ENCODE assay signal across 17 cellular contexts in the genomic region with DNA sequence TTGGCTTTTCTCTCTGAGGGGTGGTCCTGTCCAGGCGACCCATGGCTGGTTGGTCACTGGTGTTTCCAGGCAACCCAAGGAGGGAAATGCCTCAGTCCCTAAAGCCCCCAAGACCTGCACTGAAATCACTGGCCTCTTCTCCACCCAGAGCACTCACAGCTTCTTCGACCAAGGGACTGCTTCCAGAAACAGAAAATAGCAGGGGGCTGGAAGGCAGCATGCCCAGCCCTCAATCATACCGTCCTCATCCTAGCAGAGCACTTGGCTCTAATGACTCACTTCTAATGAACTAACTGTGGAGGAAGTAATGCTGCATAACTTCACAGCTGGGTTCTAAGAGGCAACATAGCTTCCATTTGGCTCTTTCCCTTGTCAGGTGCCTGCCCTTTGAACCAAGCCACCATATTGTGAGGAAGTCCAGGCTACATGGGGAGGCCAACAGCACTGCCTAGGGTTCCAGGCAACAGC. TPM values are rescaled to one million over a fixed set of nuclear protein-coding genes. Genes with fewer than 3 reads are reported as not detected.
DNase-seq lines count a peak whose midpoint lies in the region; ATAC-seq and TF ChIP-seq lines count a peak whose summit lies in the region.
"Had no signal": no experiment of that assay in that cellular context is flagged by ENCODE, and none has a peak within 500 bp of the region (broad histone marks: within the 10 kb centered on the region; RNA-seq: fewer than 3 reads in every experiment).

No MANE protein-coding gene starts in this region.

- H3K27me3 Mint-ChIP-seq in endodermal cell (ENCODE audit: insufficient read depth): no peaks in the 10 kb centered on the region
- peaks cover 4% of the 10 kb centered on the region for H3K27me3 Mint-ChIP-seq in nephron (ENCODE audit: low read depth)
- H3K27me3 Mint-ChIP-seq: activated CD4-positive, alpha-beta memory T cell treated with anti-CD3 and anti-CD28 coated beads for 36 hours had no signal

- no peaks in the 10 kb centered on the region for H3K36me3 ChIP-seq in ACC112 (ENCODE audit: insufficient read depth, low read length)
- H3K36me3 ChIP-seq in endodermal cell (ENCODE audit: control insufficient read depth, insufficient read depth, low read length): peaks cover 5% of the 10 kb centered on the region
- no peaks in the 10 kb centered on the region for H3K36me3 ChIP-seq in PC-3 (ENCODE audit: low read depth, low read length)
- H3K36me3 ChIP-seq: thyroid gland had no signal

- H3K4me3 Mint-ChIP-seq in endodermal cell (no peak overlapping the region), nephron (no peak overlapping the region)
- H3K4me3 Mint-ChIP-seq: activated CD4-positive, alpha-beta memory T cell treated with anti-CD3 and anti-CD28 coated beads for 36 hours had no signal

- intact Hi-C loops in PC-3 (cut with micrococcal nuclease): no loop called here

- H3K9me3 ChIP-seq in endodermal cell (ENCODE audit: control insufficient read depth, low read length) (no peaks in the 10 kb centered on the region), PC-3 (ENCODE audit: low read length) (no peaks in the 10 kb centered on the region)
- H3K9me3 ChIP-seq: thyroid gland had no signal

- H3K9me2 ChIP-seq in PC-3 (replicated peaks; ENCODE audit: low read length): no peaks in the 10 kb centered on the region

- H3K79me2 ChIP-seq in ACC112 (ENCODE audit: control insufficient read depth, insufficient read depth, low read length, unreplicated experiment): no peaks in the 10 kb centered on the region
- H3K79me2 ChIP-seq in PC-3 (ENCODE audit: low read length): no peaks in the 10 kb centered on the region

- no peak overlapping the region for H2AFZ ChIP-seq in ACC112 (ENCODE audit: low read length, unreplicated experiment)
- H2AFZ ChIP-seq in PC-3 (ENCODE audit: low read length): no peak overlapping the region

- H3K9ac ChIP-seq in endodermal cell (ENCODE audit: extremely low read depth, low read length, poor library complexity, severe bottlenecking) (no peak overlapping the region), PC-3 (ENCODE audit: low read length) (no peak overlapping the region)

- DNase-seq in NCI-H446 treated with DMSO at 0.1 percent for 48 hours (lab: John Stamatoyannopoulos, UW): peak; percentile 66
- peak; percentile 50 for DNase-seq in endodermal cell
- DNase-seq in PC-3: no peak
- DNase-seq in stimulated activated naive CD8-positive, alpha-beta T cell treated with anti-CD3 and anti-CD28 coated beads, Interleukin-15, Interleukin-2, amounts not matched to agents 100 U/mL and 50 U/mL, for 24 hours: no peak
- no peak for DNase-seq in NCI-H526 treated with DMSO at 0.1 percent for 48 hours (lab: John Stamatoyannopoulos, UW)
- DNase-seq in NCI-H2107 treated with DMSO at 0.1 percent for 48 hours (lab: John Stamatoyannopoulos, UW; ENCODE audit: unreplicated experiment): no peak
- DNase-seq: activated CD4-positive, alpha-beta memory T cell treated with anti-CD3 and anti-CD28 coated beads for 36 hours; activated effector memory CD4-positive, alpha-beta T cell treated with anti-CD3 and anti-CD28 coated beads, Interleukin-2, amount 50 U/mL, for 16 hours; mammary epithelial cell; NCI-H1092; NCI-H510A treated with DMSO at 0.1 percent for 48 hours; nucleus accumbens; RPMI8226; T-helper 9 cell; thyroid gland had no signal

- H3F3A ChIP-seq in PC-3 (ENCODE audit: low read length, unreplicated experiment): no peaks in the 10 kb centered on the region

- H3K4me1 Mint-ChIP-seq in endodermal cell: peaks cover 43% of the 10 kb centered on the region
- H3K4me1 Mint-ChIP-seq in nephron: peaks cover 61% of the 10 kb centered on the region

- H3K9me3 Mint-ChIP-seq in endodermal cell (no peaks in the 10 kb centered on the region), nephron (no peaks in the 10 kb centered on the region)
- H3K9me3 Mint-ChIP-seq: activated CD4-positive, alpha-beta memory T cell treated with anti-CD3 and anti-CD28 coated beads for 36 hours had no signal

- H3K4me1 ChIP-seq in ACC112 (ENCODE audit: control insufficient read depth, insufficient read depth, low read length, unreplicated experiment): peaks cover 83% of the 10 kb centered on the region
- peaks cover 9% of the 10 kb centered on the region for H3K4me1 ChIP-seq in endodermal cell (ENCODE audit: control insufficient read depth, insufficient read depth, low read length)
- H3K4me1 ChIP-seq in PC-3 (ENCODE audit: insufficient read depth, low read length): peaks cover 67% of the 10 kb centered on the region

- H3K27me3 ChIP-seq in ACC112 (ENCODE audit: insufficient read depth, low read length) (no peaks in the 10 kb centered on the region), endodermal cell (ENCODE audit: control insufficient read depth, insufficient read depth, low read length, poor library complexity, severe bottlenecking) (no peaks in the 10 kb centered on the region), PC-3 (ENCODE audit: low read length) (no peaks in the 10 kb centered on the region)
- H3K27me3 ChIP-seq: thyroid gland had no signal

- no peak for TF ChIP-seq CTCF in endodermal cell (conservative IDR thresholded peaks at IDR 0.05)
- TF ChIP-seq CTCF in nephron (IDR thresholded peaks at IDR 0.05; ENCODE audit: unreplicated experiment in 3 of 3): no peak
- TF ChIP-seq CTCF in PC-3 (conservative IDR thresholded peaks at IDR 0.05; ENCODE audit: low read depth, low read length): no peak

- ATAC-seq in PC-3: no peak
- no peak for ATAC-seq in stimulated activated naive CD8-positive, alpha-beta T cell treated with anti-CD3 and anti-CD28 coated beads, Interleukin-15, Interleukin-2, amounts not matched to agents 100 U/mL and 50 U/mL, for 24 hours

- H3K4me2 ChIP-seq in PC-3 (ENCODE audit: low read length): no peak overlapping the region

- no peak overlapping the region for H3K4me3 ChIP-seq in ACC112 (ENCODE audit: low read depth, low read length)
- H3K4me3 ChIP-seq in endodermal cell (ENCODE audit: low read length): no peak overlapping the region
- H3K4me3 ChIP-seq in PC-3 (ENCODE audit: low read length): no peak overlapping the region
- H3K4me3 ChIP-seq: thyroid gland had no signal

- POLR2A ChIA-PET in PC-3 (lab: Charles Lee; ENCODE audit: unreplicated experiment): no interaction called here

- no TSS peak for BruUV-seq in PC-3 (replicated peaks; lab: Mats Ljungman, UMichigan)

- H3K36me3 Mint-ChIP-seq in endodermal cell (ENCODE audit: low read depth) (peaks cover 19% of the 10 kb centered on the region), nephron (ENCODE audit: low read depth) (peaks cover 4% of the 10 kb centered on the region)
- H3K36me3 Mint-ChIP-seq: activated CD4-positive, alpha-beta memory T cell treated with anti-CD3 and anti-CD28 coated beads for 36 hours had no signal

- CTCF ChIA-PET in PC-3 (lab: Charles Lee): no interaction called here

- peak overlapping the region; percentile 76; the same call in 1 of the 2 replicates for H3K27ac ChIP-seq in ACC112 (ENCODE audit: low read depth, low read length)
- no peak overlapping the region for H3K27ac ChIP-seq in endodermal cell (ENCODE audit: low read depth, low read length)
- H3K27ac ChIP-seq in PC-3 (ENCODE audit: low read length): no peak overlapping the region
- H3K27ac ChIP-seq: thyroid gland had no signal

- H4K20me1 ChIP-seq in PC-3 (ENCODE audit: low read length): no peaks in the 10 kb centered on the region

- 89 to 90% methylated on average over 3 of the region's 3 CpGs for WGBS in endodermal cell (ENCODE audit: insufficient coverage in 1 of 2, insufficient read length in 1 of 2), 2 experiments

- H3K27ac Mint-ChIP-seq in endodermal cell (peak overlapping the region; percentile 17), nephron (peak overlapping the region in 2 of 3 experiments; percentile 65 to 95)
- H3K27ac Mint-ChIP-seq: activated CD4-positive, alpha-beta memory T cell treated with anti-CD3 and anti-CD28 coated beads for 36 hours had no signal

RNA-seq across cellular contexts. Expression of a gene that starts 27.6 kb away (rescaled TPM):
- total RNA-seq in endodermal cell (10 to 100 TPM; 18.8 to 42.6 TPM), PC-3 (2014; rRNA removed) (0.07 and 0.35 TPM in 2 replicates)
- polyA plus RNA-seq in endodermal cell (2013, experiment 1 of 2): 57.9 TPM
- polyA plus RNA-seq in endodermal cell (2013, experiment 2 of 2): 51.3 TPM
- total RNA-seq: activated CD4-positive, alpha-beta memory T cell treated with anti-CD3 and anti-CD28 coated beads for 36 hours had no signal

Comparison
In these comparisons a context has a peak if more than half of its experiments do, and no peak if none do; other contexts are left out.
1. DNase-seq: peak in NCI-H446 treated with DMSO at 0.1 percent for 48 hours (single experiment) and endodermal cell (single experiment); none in PC-3 (single experiment), stimulated activated naive CD8-positive, alpha-beta T cell treated with anti-CD3 and anti-CD28 coated beads, Interleukin-15, Interleukin-2, amounts not matched to agents 100 U/mL and 50 U/mL, for 24 hours (single experiment), NCI-H526 treated with DMSO at 0.1 percent for 48 hours (single experiment) and NCI-H2107 treated with DMSO at 0.1 percent for 48 hours (single experiment).
2. RNA of a gene that starts 27.6 kb away (total RNA-seq): 18.8 to 42.6 TPM in endodermal cell; 0.07 to 0.35 TPM in PC-3; every median in the first group is over 10 times any median in the second.